In genomic region chr17:67390646-67391480, GRCh38 we compare ENCODE assay signal across 8 cellular contexts. TPM values are rescaled to one million over a fixed set of nuclear protein-coding genes. Genes with fewer than 3 reads are reported as not detected.
DNase-seq lines count a peak whose midpoint lies in the region; ATAC-seq and TF ChIP-seq lines count a peak whose summit lies in the region.

No MANE protein-coding gene starts in this region.

- H3K27ac ChIP-seq in dorsolateral prefrontal cortex, result peak overlapping the region in 52 of 59 donors; percentile 3 to 96 (median 69)
- H3K27ac ChIP-seq in thyroid gland, result peak overlapping the region in 2 of 3 donors; percentile 57 to 66
- peak overlapping the region in 1 of 2 donors; percentile 31 for H3K27ac ChIP-seq in coronary artery

- H3F3A ChIP-seq in Loucy (ENCODE audit: low read depth), result 0 out of 2 replicates have a peak, but pooled peaks cover 3% of the 10 kb centered on the region

- DNase-seq in G401 (ENCODE audit: low spot score) (peak; percentile 33), dorsolateral prefrontal cortex (peak in 3 of 10 donors; percentile 50 to 62 (median 58)), myocyte (ENCODE audit: low read depth) (peak; percentile 60), thyroid gland (peak; percentile 65 to 74), coronary artery (ENCODE audit: low spot score) (no peak)
- DNase-seq in activated CD4-positive, alpha-beta T cell treated with anti-CD3 and anti-CD28 coated beads for 1 hour, result peak; percentile 32

- H3K79me2 ChIP-seq in Loucy (ENCODE audit: insufficient read depth, low read length), result 0 out of 2 replicates have a peak, but pooled peaks cover 5% of the 10 kb centered on the region

- no peak for TF ChIP-seq POLR2A in thyroid gland (IDR thresholded peaks at IDR 0.05)

- peak overlapping the region; percentile 63 for H3K4me2 ChIP-seq in Loucy (ENCODE audit: low read depth, low read length, poor library complexity, severe bottlenecking)

- H3K9me2 ChIP-seq in Loucy (replicated peaks; ENCODE audit: low read depth, low read length), result no peaks in the 10 kb centered on the region

- intact Hi-C loops in dorsolateral prefrontal cortex (cut with DNase I) (no loop called here), thyroid gland (cut with DNase I) (no loop called here)

- H3K4me1 ChIP-seq in Loucy (ENCODE audit: insufficient read depth, low read length, poor library complexity, severe bottlenecking) (peaks cover 13% of the 10 kb centered on the region), thyroid gland (peaks cover 9 to 19% of the 10 kb centered on the region in 2 donors)

- WGBS in thyroid gland, 2 donors, result 42 to 43% methylated on average over 8 to 9 of the region's 9 CpGs

- in situ Hi-C loops in G401 (cut with HindIII; ENCODE audit: low sequenced_read_pairs), result no loop called here

- ATAC-seq in GM21737 (IDR thresholded peaks at IDR 0.05; ENCODE audit: unreplicated experiment), result peak; percentile 86

- peak overlapping the region; percentile 55 for H3K9ac ChIP-seq in Loucy (ENCODE audit: low read depth, low read length, poor library complexity, severe bottlenecking)

- H3K4me3 ChIP-seq in Loucy (ENCODE audit: low read length, poor library complexity, severe bottlenecking) (peak overlapping the region; percentile 44), dorsolateral prefrontal cortex (peak overlapping the region in 4 of 59 donors; percentile 3 to 9 (median 6)), thyroid gland (replicated peaks in 1 of 3) (no peak overlapping the region), coronary artery (no peak overlapping the region)

- peak overlapping the region; percentile 71; the same call in 1 of the 2 replicates for H2AFZ ChIP-seq in Loucy (ENCODE audit: low read length)

- H3K36me3 ChIP-seq in Loucy (ENCODE audit: insufficient read depth, low read length), result no peaks in the 10 kb centered on the region
- no peaks in the 10 kb centered on the region for H3K36me3 ChIP-seq in thyroid gland

- TF ChIP-seq CTCF in Loucy (conservative IDR thresholded peaks at IDR 0.05; ENCODE audit: low read length), result no peak
- peak in 1 of 56 donors; percentile 7 for TF ChIP-seq CTCF in dorsolateral prefrontal cortex (IDR thresholded peaks at IDR 0.05 in 54 of 56, conservative IDR thresholded peaks at IDR 0.05 in 2 of 56; ENCODE audit: low read depth in 1 of 56, partially characterized antibody in 56 of 56)
- TF ChIP-seq CTCF in thyroid gland (IDR thresholded peaks at IDR 0.05), result no peak
- TF ChIP-seq CTCF in coronary artery (IDR thresholded peaks at IDR 0.05), result no peak

- H4K20me1 ChIP-seq in Loucy (ENCODE audit: insufficient read depth, low read length, poor library complexity, severe bottlenecking), result no peaks in the 10 kb centered on the region

- H3K9me3 ChIP-seq in Loucy (ENCODE audit: insufficient read depth, low read depth, low read length), result no peaks in the 10 kb centered on the region
- H3K9me3 ChIP-seq in thyroid gland, result no peaks in the 10 kb centered on the region

- no peaks in the 10 kb centered on the region for H3K27me3 ChIP-seq in Loucy (ENCODE audit: insufficient read depth, low read length, poor library complexity, severe bottlenecking)
- H3K27me3 ChIP-seq in dorsolateral prefrontal cortex, result no peaks in the 10 kb centered on the region
- no peaks in the 10 kb centered on the region for H3K27me3 ChIP-seq in thyroid gland

RNA-seq across cellular contexts. Expression of gene PITPNC1, which starts 13.8 kb away (rescaled TPM):
- total RNA-seq in G401 (2014; rRNA removed; shearing (Covaris generic)), result 19.9 and 24.0 TPM in 2 replicates
- 100 to 1,000 TPM in 15 of 120 experiments, 10 to 100 TPM in 105; 38.9 to 154 (median 76.7) TPM for total RNA-seq in dorsolateral prefrontal cortex
- 1.5 and 3.8 TPM in 2 replicates for total RNA-seq in myocyte
- 0.88 TPM for polyA plus RNA-seq in myocyte (2012)
- total RNA-seq in thyroid gland, result 10 to 100 TPM in 1 of 4 donors, 1 to 10 TPM in 3; 3.6 to 14.2 (median 7.3) TPM

RNA-seq across cellular contexts. Expression of gene PSMD12, which starts 24.5 kb away (rescaled TPM):
- total RNA-seq in G401 (2014; rRNA removed; shearing (Covaris generic)), result 20.5 and 21.3 TPM in 2 replicates
- total RNA-seq in dorsolateral prefrontal cortex, result 10 to 100 TPM; 32.9 to 84.7 (median 64.1) TPM
- total RNA-seq in myocyte, result 24.5 and 29.7 TPM in 2 replicates
- 33.4 TPM for polyA plus RNA-seq in myocyte (2012)
- total RNA-seq in thyroid gland, result 10 to 100 TPM; 19.1 to 30.9 (median 23.5) TPM
